8 cellular contexts compared by ENCODE assay signal in genomic region chr3:25663324-25664065, GRCh38. TPM values are rescaled to one million over a fixed set of nuclear protein-coding genes. Genes with fewer than 3 reads are reported as not detected.
DNase-seq lines count a peak whose midpoint lies in the region; ATAC-seq and TF ChIP-seq lines count a peak whose summit lies in the region.

No MANE protein-coding gene starts in this region.

- H3K27me3 ChIP-seq in BE2C: no peaks in the 10 kb centered on the region

- ATAC-seq in GM18870 (IDR thresholded peaks at IDR 0.05; ENCODE audit: unreplicated experiment) (peak; percentile 22), HG03095 (IDR thresholded peaks at IDR 0.05; ENCODE audit: unreplicated experiment) (peak; percentile 39)

- H3K27me3 Mint-ChIP-seq in activated T-helper 1 cell treated with anti-CD3 and anti-CD28 coated beads, Interleukin-12 subunit alpha, Interleukin-12 subunit beta, Interleukin-2, Interleukin-4 antibody, amounts not matched to agents 30 ng/mL and 10 ng/mL and 1 ng/mL, durations not matched to agents 14 hours and 24 hours and 36 hours (ENCODE audit: insufficient read depth): no peaks in the 10 kb centered on the region
- no peaks in the 10 kb centered on the region for H3K27me3 Mint-ChIP-seq in progenitor cell of endocrine pancreas

- TF ChIP-seq CTCF in BE2C (IDR thresholded peaks at IDR 0.05; ENCODE audit: low read depth, low read length): no peak
- TF ChIP-seq CTCF in progenitor cell of endocrine pancreas (IDR thresholded peaks at IDR 0.05; ENCODE audit: unreplicated experiment): no peak

- H3K9me3 Mint-ChIP-seq in activated T-helper 1 cell treated with anti-CD3 and anti-CD28 coated beads, Interleukin-12 subunit alpha, Interleukin-12 subunit beta, Interleukin-2, Interleukin-4 antibody, amounts not matched to agents 30 ng/mL and 10 ng/mL and 1 ng/mL, durations not matched to agents 14 hours and 24 hours and 36 hours: no peaks in the 10 kb centered on the region
- H3K9me3 Mint-ChIP-seq in progenitor cell of endocrine pancreas (ENCODE audit: low read depth): no peaks in the 10 kb centered on the region

- no peaks in the 10 kb centered on the region for H3K36me3 ChIP-seq in BE2C

- H3K4me1 Mint-ChIP-seq in activated T-helper 1 cell treated with anti-CD3 and anti-CD28 coated beads, Interleukin-12 subunit alpha, Interleukin-12 subunit beta, Interleukin-2, Interleukin-4 antibody, amounts not matched to agents 30 ng/mL and 10 ng/mL and 1 ng/mL, durations not matched to agents 14 hours and 24 hours and 36 hours (ENCODE audit: low read depth): peaks cover 42% of the 10 kb centered on the region
- peaks cover 41% of the 10 kb centered on the region for H3K4me1 Mint-ChIP-seq in progenitor cell of endocrine pancreas (ENCODE audit: low read depth)

- peaks cover 7% of the 10 kb centered on the region for H3K36me3 Mint-ChIP-seq in activated T-helper 1 cell treated with anti-CD3 and anti-CD28 coated beads, Interleukin-12 subunit alpha, Interleukin-12 subunit beta, Interleukin-2, Interleukin-4 antibody, amounts not matched to agents 30 ng/mL and 10 ng/mL and 1 ng/mL, durations not matched to agents 14 hours and 24 hours and 36 hours (ENCODE audit: low read depth)
- no peaks in the 10 kb centered on the region for H3K36me3 Mint-ChIP-seq in progenitor cell of endocrine pancreas (ENCODE audit: insufficient read depth)

- DNase-seq in BE2C: no peak
- DNase-seq in NCI-H524 (lab: John Stamatoyannopoulos, UW): peak; percentile 52 to 60
- peak; percentile 2 for DNase-seq in activated T-helper 1 cell treated with anti-CD3 and anti-CD28 coated beads, Interleukin-12 subunit alpha, Interleukin-12 subunit beta, Interleukin-2, Interleukin-4 antibody, amounts not matched to agents 30 ng/mL and 10 ng/mL and 1 ng/mL, durations not matched to agents 14 hours and 24 hours and 36 hours (ENCODE audit: low spot score)
- DNase-seq in germinal center (ENCODE audit: low spot score): peak; percentile 30
- no peak for DNase-seq in progenitor cell of endocrine pancreas (ENCODE audit: low spot score, unreplicated experiment)
- no peak for DNase-seq in GDM1 (lab: John Stamatoyannopoulos, UW)

- peak overlapping the region; percentile 95 for H3K4me3 Mint-ChIP-seq in activated T-helper 1 cell treated with anti-CD3 and anti-CD28 coated beads, Interleukin-12 subunit alpha, Interleukin-12 subunit beta, Interleukin-2, Interleukin-4 antibody, amounts not matched to agents 30 ng/mL and 10 ng/mL and 1 ng/mL, durations not matched to agents 14 hours and 24 hours and 36 hours
- peak overlapping the region; percentile 90 for H3K4me3 Mint-ChIP-seq in progenitor cell of endocrine pancreas (ENCODE audit: low read depth)

- intact Hi-C loops in activated T-helper 1 cell treated with anti-CD3 and anti-CD28 coated beads, Interleukin-12 subunit alpha, Interleukin-12 subunit beta, Interleukin-2, Interleukin-4 antibody, amounts not matched to agents 30 ng/mL and 10 ng/mL and 1 ng/mL, durations not matched to agents 14 hours and 24 hours and 36 hours (cut with micrococcal nuclease): loop anchor here (1.0 to 10.0 kb wide), 3 partner anchors 74 to 979 kb away; no protein-coding TSS in a partner anchor

- H3K27ac Mint-ChIP-seq in activated T-helper 1 cell treated with anti-CD3 and anti-CD28 coated beads, Interleukin-12 subunit alpha, Interleukin-12 subunit beta, Interleukin-2, Interleukin-4 antibody, amounts not matched to agents 30 ng/mL and 10 ng/mL and 1 ng/mL, durations not matched to agents 14 hours and 24 hours and 36 hours: peak overlapping the region; percentile 87
- H3K27ac Mint-ChIP-seq in progenitor cell of endocrine pancreas: peak overlapping the region; percentile 97

- H3K4me3 ChIP-seq in BE2C (ENCODE audit: low read depth, low read length): peak overlapping the region; percentile 79

- no peaks in the 10 kb centered on the region for H3K9me3 ChIP-seq in BE2C

- H3K4me1 ChIP-seq in BE2C: no peaks in the 10 kb centered on the region

RNA-seq across cellular contexts. Expression of gene TOP2B, which starts 1.2 kb away (rescaled TPM):
- polyA plus RNA-seq in BE2C (2012; ENCODE audit: insufficient read depth, insufficient read length, low read depth): 18.1 TPM
- total RNA-seq in activated T-helper 1 cell treated with anti-CD3 and anti-CD28 coated beads, Interleukin-12 subunit alpha, Interleukin-12 subunit beta, Interleukin-2, Interleukin-4 antibody, amounts not matched to agents 30 ng/mL and 10 ng/mL and 1 ng/mL, durations not matched to agents 14 hours and 24 hours and 36 hours: 133 and 135 TPM in 2 replicates
- 195 and 200 TPM in 2 replicates for total RNA-seq in progenitor cell of endocrine pancreas

Comparison
In these comparisons a context has a peak if more than half of its experiments do, and no peak if none do; other contexts are left out.
1. DNase-seq: peak in NCI-H524 (2 of 2), activated T-helper 1 cell treated with anti-CD3 and anti-CD28 coated beads, Interleukin-12 subunit alpha, Interleukin-12 subunit beta, Interleukin-2, Interleukin-4 antibody, amounts not matched to agents 30 ng/mL and 10 ng/mL and 1 ng/mL, durations not matched to agents 14 hours and 24 hours and 36 hours (single experiment) and germinal center (single experiment); none in BE2C (single experiment), progenitor cell of endocrine pancreas (single experiment) and GDM1 (single experiment).